ENCODE assay signal across 27 cellular contexts in genomic region chr17:1440921-1441320, GRCh38.
"Had no signal": no experiment of that assay in that cellular context is flagged by ENCODE, and none has a peak within 500 bp of the region (broad histone marks: within the 10 kb centered on the region; RNA-seq: fewer than 3 reads in every experiment).

No MANE protein-coding gene starts in this region.

- H3K27me3 ChIP-seq: esophagus muscularis mucosa, foreskin keratinocyte, heart right ventricle, left lung, ovary, spleen, testis, tibial artery, upper lobe of left lung had no signal

- H3K4me3 ChIP-seq: coronary artery, esophagus muscularis mucosa, heart right ventricle, left lung, ovary, psoas muscle, skin epidermis, spleen, testis, tibial artery, upper lobe of left lung had no signal

- H3K36me3 ChIP-seq: ovary had no signal

- H3K9me3 ChIP-seq: esophagus muscularis mucosa, heart right ventricle, left lung, ovary, psoas muscle, spleen, testis, tibial artery, upper lobe of left lung had no signal

- H3K4me1 ChIP-seq: foreskin keratinocyte had no signal

- DNase-seq: dermis blood vessel endothelial cell; effector memory CD4-positive, alpha-beta T cell; foreskin keratinocyte; glutamatergic neuron; heart right ventricle; hippocampal formation; left cardiac atrium; mesendoderm; naive thymus-derived CD8-positive, alpha-beta T cell; nephron progenitor cell; occipital lobe; ovary; posterior cingulate gyrus; psoas muscle; spleen; stimulated activated CD4-positive, alpha-beta T cell treated with anti-CD3 and anti-CD28 coated beads, Interleukin-4, amount 100 ng/mL, for 4 hours; stimulated activated naive CD8-positive, alpha-beta T cell treated with anti-CD3 and anti-CD28 coated beads, Interleukin-15, Interleukin-2, amounts not matched to agents 100 U/mL and 50 U/mL, for 24 hours; substantia nigra; testis; tibial artery; upper lobe of left lung had no signal

- H3K27ac ChIP-seq: coronary artery, esophagus muscularis mucosa, foreskin keratinocyte, heart right ventricle, left lung, ovary, psoas muscle, skin epidermis, spleen, testis, tibial artery, upper lobe of left lung had no signal

- ATAC-seq: foreskin keratinocyte; heart right ventricle; left cardiac atrium; left lung; naive thymus-derived CD8-positive, alpha-beta T cell; psoas muscle; right cardiac atrium; stimulated activated memory B cell treated with anti-CD40 and anti-IgM and Interleukin-4, amounts not matched to agents 10 μg/mL and 1 μg/mL and 100 μg/mL, for 72 hours; stimulated activated naive CD8-positive, alpha-beta T cell treated with anti-CD3 and anti-CD28 coated beads, Interleukin-15, Interleukin-2, amounts not matched to agents 100 U/mL and 50 U/mL, for 24 hours had no signal
